ENCODE assay signal across 1 cellular context in the genomic region with DNA sequence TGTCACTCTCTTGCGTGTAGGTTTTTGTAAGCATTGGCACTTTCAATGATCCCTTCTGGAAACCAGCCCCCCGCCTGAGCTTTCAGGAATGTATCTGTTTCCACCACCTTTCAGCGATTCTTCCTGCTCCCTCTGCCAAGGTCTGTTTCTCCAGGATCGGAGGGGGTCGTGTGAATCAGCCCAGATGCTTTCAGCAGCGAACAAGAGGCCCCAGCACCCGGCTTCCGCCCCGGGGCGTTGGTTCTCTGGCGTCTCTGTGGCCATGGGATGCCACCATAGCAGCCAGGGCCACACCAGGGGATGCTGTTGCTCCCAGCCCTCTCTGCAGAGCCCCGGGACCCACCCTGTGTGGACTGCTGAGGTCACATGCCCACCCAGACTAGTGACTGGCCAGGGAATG.
DNase-seq lines count a peak whose midpoint lies in the region; ATAC-seq and TF ChIP-seq lines count a peak whose summit lies in the region.
"Not testable (repeated sequence)": the region's sequence is repeated elsewhere in the genome, so short reads cannot be mapped to it uniquely, and the experiment has no call there.

No MANE protein-coding gene starts in this region.

- H3K27ac ChIP-seq in body of pancreas: peak overlapping the region in 3 of 4 donors; percentile 16 to 39 (median 30)

- H3K36me3 ChIP-seq in body of pancreas (replicated peaks in 1 of 2; ENCODE audit: insufficient read depth in 1 of 2, low read depth in 2 of 2): not testable (repeated sequence)

- not testable (repeated sequence) for ATAC-seq in body of pancreas

- TF ChIP-seq POLR2A in body of pancreas (IDR thresholded peaks at IDR 0.05): not testable (repeated sequence)

- peak; percentile 22 to 67 (median 40) for DNase-seq in body of pancreas

- peaks cover 15% of the 10 kb centered on the region for H3K4me1 ChIP-seq in body of pancreas

- intact Hi-C loops in body of pancreas (cut with DNase I): not testable (repeated sequence)

- not testable (repeated sequence) for H3K4me3 ChIP-seq in body of pancreas

- 20% methylated on average over 1 of the region's 12 CpGs; no CpG with 5 or more reads in 1 of the 2 donors for whole genome bisulfite sequencing in body of pancreas, 2 donors

- not testable (repeated sequence) for H3K9me3 ChIP-seq in body of pancreas

- not testable (repeated sequence) for H3K27me3 ChIP-seq in body of pancreas

- not testable (repeated sequence) for TF ChIP-seq CTCF in body of pancreas (IDR thresholded peaks at IDR 0.05)
